In the genomic region with DNA sequence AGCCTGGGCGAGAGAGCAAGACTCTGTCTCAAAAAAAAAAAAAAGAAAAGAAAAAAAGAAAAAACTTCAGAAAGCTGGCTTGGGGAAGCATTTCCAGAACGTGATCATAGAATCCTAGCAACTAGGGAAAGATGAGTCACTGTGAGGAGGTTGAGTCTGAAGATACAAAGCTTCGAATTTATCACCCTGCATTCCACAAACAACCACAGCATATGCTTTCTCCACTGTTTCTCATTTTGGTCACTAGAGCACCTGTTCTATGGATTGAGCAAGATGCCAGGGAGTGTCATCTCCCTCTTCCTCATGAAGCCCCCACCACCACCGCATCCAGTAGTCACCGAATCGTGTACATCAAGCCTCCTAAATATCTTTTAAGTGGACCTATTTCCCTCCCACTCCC, we compare ENCODE assay signal across 20 cellular contexts. TPM values are rescaled to one million over a fixed set of nuclear protein-coding genes. Genes with fewer than 3 reads are reported as not detected.
DNase-seq lines count a peak whose midpoint lies in the region; ATAC-seq and TF ChIP-seq lines count a peak whose summit lies in the region.
"Had no signal": no experiment of that assay in that cellular context is flagged by ENCODE, and none has a peak within 500 bp of the region (broad histone marks: within the 10 kb centered on the region; RNA-seq: fewer than 3 reads in every experiment).

No MANE protein-coding gene starts in this region.

- no peaks in the 10 kb centered on the region for H3K4me1 ChIP-seq in SK-N-SH (ENCODE audit: control insufficient read depth in 1 of 2, insufficient read depth in 2 of 2, low read depth in 1 of 2, low read length in 1 of 2)

- 69% methylated on average over 6 of the region's 6 CpGs for WGBS in SK-N-SH (ENCODE audit: low lambda C conversion rate)

- H3K79me2 ChIP-seq in SK-N-SH (ENCODE audit: insufficient read depth): no peaks in the 10 kb centered on the region

- H3K9ac ChIP-seq in SK-N-SH: no peak overlapping the region

- H4K20me1 ChIP-seq in SK-N-SH (ENCODE audit: insufficient read depth): no peaks in the 10 kb centered on the region

- no peak overlapping the region for H3K27ac ChIP-seq in SK-N-SH (ENCODE audit: low read depth in 2 of 2, low read length in 1 of 2)
- H3K27ac ChIP-seq: 22Rv1, thyroid gland had no signal

- no peaks in the 10 kb centered on the region for H3F3A ChIP-seq in SK-N-SH (replicated peaks; ENCODE audit: insufficient read depth)

- no peak overlapping the region for H3K4me3 ChIP-seq in SK-N-SH (ENCODE audit: low read depth in 2 of 2, low read length in 1 of 2)
- H3K4me3 ChIP-seq: thyroid gland had no signal

- TF ChIP-seq EP300 in SK-N-SH (IDR thresholded peaks at IDR 0.05; ENCODE audit: borderline replicate concordance in 1 of 2, low read depth in 1 of 2, low read length in 1 of 2): no peak

- TF ChIP-seq CTCF in SK-N-SH (IDR thresholded peaks at IDR 0.05): no peak

- H2AFZ ChIP-seq in SK-N-SH (ENCODE audit: low read depth): no peak overlapping the region

- no peak overlapping the region for H3K4me2 ChIP-seq in SK-N-SH

- no peak for TF ChIP-seq RAD21 in SK-N-SH (IDR thresholded peaks at IDR 0.05; ENCODE audit: low read length)

- ATAC-seq in SK-N-SH treated with all-trans-retinoic acid at 6 μM for 48 hours (peak; percentile 81), HG03378 (IDR thresholded peaks at IDR 0.05; ENCODE audit: unreplicated experiment) (no peak), GM19395 (IDR thresholded peaks at IDR 0.05; ENCODE audit: unreplicated experiment) (no peak)
- ATAC-seq: CD8-positive, alpha-beta T cell; WTC11 had no signal

- H3K27me3 ChIP-seq in SK-N-SH (ENCODE audit: insufficient read depth): no peaks in the 10 kb centered on the region
- H3K27me3 ChIP-seq: thyroid gland had no signal

- H3K36me3 ChIP-seq in SK-N-SH (replicated peaks in 1 of 2; ENCODE audit: control insufficient read depth in 1 of 2, insufficient read depth in 2 of 2, low read length in 1 of 2): no peaks in the 10 kb centered on the region
- H3K36me3 ChIP-seq: thyroid gland had no signal

- DNase-seq in SK-N-SH: no peak
- peak; percentile 94 for DNase-seq in amniotic epithelial cell (ENCODE audit: low read depth)
- peak; percentile 11 for DNase-seq in hepatic stellate cell (ENCODE audit: low spot score)
- no peak for DNase-seq in RPMI8226
- no peak for DNase-seq in OCI-M1 (lab: John Stamatoyannopoulos, UW)
- DNase-seq: activated CD4-positive, alpha-beta memory T cell treated with anti-CD3 and anti-CD28 coated beads, Interleukin-2, amount 10 ng/mL, durations not matched to agents 7 days and 5 days; activated T-cell treated with anti-CD3 and anti-CD28 coated beads, Interleukin-2, amount 50 U/mL, for 48 hours; CD8-positive, alpha-beta T cell; endodermal cell; MV-4-11; NCI-H2029 treated with DMSO at 0.1 percent for 48 hours; Right ventricle myocardium superior; stimulated activated CD4-positive, alpha-beta T cell treated with anti-CD3 and anti-CD28 coated beads, Interleukin-12 subunit alpha, Interleukin-12 subunit beta, amount 100 ng/mL, for 4 hours; thyroid gland had no signal

- POLR2A ChIA-PET in SK-N-SH (lab: Yijun Ruan, JAX): no interaction called here

- CTCF ChIA-PET in SK-N-SH (lab: Yijun Ruan, JAX): no interaction called here

- H3K9me3 ChIP-seq in SK-N-SH: no peaks in the 10 kb centered on the region
- H3K9me3 ChIP-seq: thyroid gland had no signal

- no peaks in the 10 kb centered on the region for H3K9me2 ChIP-seq in SK-N-SH

TF ChIP-seq in SK-N-SH treated with all-trans-retinoic acid at 6 μM for 48 hours, 23 proteins besides CTCF, POLR2A, EP300 and RAD21 (continues in another document):
- TF ChIP-seq ZNF8 (CRISPR knock-in tag; IDR thresholded peaks at IDR 0.05) (no peak), GLIS3 (CRISPR knock-in tag; IDR thresholded peaks at IDR 0.05) (no peak), OSR1 (CRISPR knock-in tag; IDR thresholded peaks at IDR 0.05) (no peak), BACH2 (CRISPR knock-in tag; IDR thresholded peaks at IDR 0.05; ENCODE audit: borderline replicate concordance) (no peak), RARB (CRISPR knock-in tag; IDR thresholded peaks at IDR 0.05) (no peak), ARNTL (CRISPR knock-in tag; IDR thresholded peaks at IDR 0.05; ENCODE audit: borderline replicate concordance, low read depth) (no peak), ZC3H10 (CRISPR knock-in tag; IDR thresholded peaks at IDR 0.05) (no peak), ESRRG (CRISPR knock-in tag; IDR thresholded peaks at IDR 0.05) (no peak), CSDC2 (CRISPR knock-in tag; IDR thresholded peaks at IDR 0.05) (no peak), TCF4 (CRISPR knock-in tag; IDR thresholded peaks at IDR 0.05; ENCODE audit: borderline replicate concordance) (no peak), ZFP3 (CRISPR knock-in tag; IDR thresholded peaks at IDR 0.05) (no peak)
- TF ChIP-seq, protein P1, sequence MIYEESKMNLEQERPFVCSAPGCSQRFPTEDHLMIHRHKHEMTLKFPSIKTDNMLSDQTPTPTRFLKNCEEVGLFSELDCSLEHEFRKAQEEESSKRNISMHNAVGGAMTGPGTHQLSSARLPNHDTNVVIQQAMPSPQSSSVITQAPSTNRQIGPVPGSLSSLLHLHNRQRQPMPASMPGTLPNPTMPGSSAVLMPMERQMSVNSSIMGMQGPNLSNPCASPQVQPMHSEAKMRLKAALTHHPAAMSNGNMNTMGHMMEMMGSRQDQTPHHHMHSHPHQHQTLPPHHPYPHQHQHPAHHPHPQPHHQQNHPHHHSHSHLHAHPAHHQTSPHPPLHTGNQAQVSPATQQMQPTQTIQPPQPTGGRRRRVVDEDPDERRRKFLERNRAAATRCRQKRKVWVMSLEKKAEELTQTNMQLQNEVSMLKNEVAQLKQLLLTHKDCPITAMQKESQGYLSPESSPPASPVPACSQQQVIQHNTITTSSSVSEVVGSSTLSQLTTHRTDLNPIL (CRISPR knock-in tag; IDR thresholded peaks at IDR 0.05; ENCODE audit: low read depth): no peak
- TF ChIP-seq, protein P2, sequence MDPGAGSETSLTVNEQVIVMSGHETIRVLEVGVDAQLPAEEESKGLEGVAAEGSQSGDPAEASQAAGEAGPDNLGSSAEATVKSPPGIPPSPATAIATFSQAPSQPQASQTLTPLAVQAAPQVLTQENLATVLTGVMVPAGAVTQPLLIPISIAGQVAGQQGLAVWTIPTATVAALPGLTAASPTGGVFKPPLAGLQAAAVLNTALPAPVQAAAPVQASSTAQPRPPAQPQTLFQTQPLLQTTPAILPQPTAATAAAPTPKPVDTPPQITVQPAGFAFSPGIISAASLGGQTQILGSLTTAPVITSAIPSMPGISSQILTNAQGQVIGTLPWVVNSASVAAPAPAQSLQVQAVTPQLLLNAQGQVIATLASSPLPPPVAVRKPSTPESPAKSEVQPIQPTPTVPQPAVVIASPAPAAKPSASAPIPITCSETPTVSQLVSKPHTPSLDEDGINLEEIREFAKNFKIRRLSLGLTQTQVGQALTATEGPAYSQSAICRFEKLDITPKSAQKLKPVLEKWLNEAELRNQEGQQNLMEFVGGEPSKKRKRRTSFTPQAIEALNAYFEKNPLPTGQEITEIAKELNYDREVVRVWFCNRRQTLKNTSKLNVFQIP (CRISPR knock-in tag; IDR thresholded peaks at IDR 0.05; ENCODE audit: borderline replicate concordance, low read depth): no peak

TF ChIP-seq in SK-N-SH, 30 proteins besides CTCF, POLR2A, EP300 and RAD21:
- TF ChIP-seq RFX5 (IDR thresholded peaks at IDR 0.05; ENCODE audit: low read length) (no peak), POLR2AphosphoS5 (IDR thresholded peaks at IDR 0.05; ENCODE audit: low read depth, low read length) (no peak), EZH2phosphoT487 (IDR thresholded peaks at IDR 0.05; ENCODE audit: borderline replicate concordance, low read depth) (no peak), MEF2A (IDR thresholded peaks at IDR 0.05; ENCODE audit: borderline replicate concordance, low read depth) (no peak), RCOR1 (IDR thresholded peaks at IDR 0.05; ENCODE audit: low read length) (no peak), GATA2 (CRISPR knock-in tag; IDR thresholded peaks at IDR 0.05) (no peak), NFIC (IDR thresholded peaks at IDR 0.05; ENCODE audit: borderline replicate concordance) (no peak)

RNA-seq across cellular contexts. Expression of a gene that starts 37.9 kb away (rescaled TPM):
- 0.58 and 0.71 TPM in 2 replicates for polyA plus RNA-seq in SK-N-SH (2012; rRNA removed)
- polyA plus RNA-seq in SK-N-SH (2012; cell fraction: cytosol; rRNA removed): 0.59 and 0.98 TPM in 2 replicates
- polyA plus RNA-seq in SK-N-SH (2012; cell fraction: nucleus; rRNA removed): 0.32 and 0.48 TPM in 2 replicates
- polyA plus RNA-seq: IgD-negative memory B cell had no signal

Comparison
In these comparisons a context has a peak if more than half of its experiments do, and no peak if none do; other contexts are left out.
1. DNase-seq: peak in amniotic epithelial cell (single experiment) and hepatic stellate cell (single experiment); none in SK-N-SH (single experiment), RPMI8226 (single experiment) and OCI-M1 (single experiment).